In genomic region chr9:106862115-106862945, GRCh38 we compare ENCODE assay signal across 8 cellular contexts. TPM values are rescaled to one million over a fixed set of nuclear protein-coding genes. Genes with fewer than 3 reads are reported as not detected.
DNase-seq lines count a peak whose midpoint lies in the region; ATAC-seq, FAIRE-seq and TF ChIP-seq lines count a peak whose summit lies in the region.

No MANE protein-coding gene starts in this region.

- H3K36me3 Mint-ChIP-seq in glutamatergic neuron (ENCODE audit: unreplicated experiment) = no peaks in the 10 kb centered on the region
- H3K36me3 Mint-ChIP-seq in osteocyte (ENCODE audit: unreplicated experiment) = no peaks in the 10 kb centered on the region

- H3K27ac ChIP-seq in HUES48 (ENCODE audit: low read depth, low read length) = peak overlapping the region; percentile 97

- DNase-seq in COLO668 (lab: John Stamatoyannopoulos, UW; ENCODE audit: unreplicated experiment) (peak; percentile 38), glutamatergic neuron (peak; percentile 80), osteocyte (ENCODE audit: extremely low spot score, unreplicated experiment) (peak; percentile 84), GM19238 (ENCODE audit: insufficient read length, low spot score) (no peak), GM12891 (ENCODE audit: insufficient read length, low spot score) (no peak)

- ATAC-seq in HG03520 (IDR thresholded peaks at IDR 0.05; ENCODE audit: unreplicated experiment) = no peak

- TF ChIP-seq CTCF in WI38 (IDR thresholded peaks at IDR 0.05; ENCODE audit: low read depth, low read length) = peak; percentile 44; the same call in 1 of the 2 replicates
- no peak for TF ChIP-seq CTCF in glutamatergic neuron (IDR thresholded peaks at IDR 0.05; ENCODE audit: partially characterized antibody, unreplicated experiment)
- peak; percentile 59 for TF ChIP-seq CTCF in osteocyte (IDR thresholded peaks at IDR 0.05)

- peaks cover 27% of the 10 kb centered on the region for H3K4me1 Mint-ChIP-seq in glutamatergic neuron (ENCODE audit: low read depth, unreplicated experiment)
- peaks cover 36% of the 10 kb centered on the region for H3K4me1 Mint-ChIP-seq in osteocyte (ENCODE audit: unreplicated experiment)

- peaks cover 42% of the 10 kb centered on the region for H3K4me1 ChIP-seq in HUES48 (ENCODE audit: control insufficient read depth, insufficient read depth, low read length)

- no peak for FAIRE-seq in GM12891 (lab: Jason Lieb, UNC)

- peaks cover 46% of the 10 kb centered on the region for H3K9me3 Mint-ChIP-seq in glutamatergic neuron (ENCODE audit: unreplicated experiment)
- no peaks in the 10 kb centered on the region for H3K9me3 Mint-ChIP-seq in osteocyte (ENCODE audit: unreplicated experiment)

- peak overlapping the region; percentile 92 for H3K9ac ChIP-seq in HUES48 (ENCODE audit: low read depth, low read length)

- H3K4me3 ChIP-seq in HUES48 (ENCODE audit: low read depth, low read length) = peak overlapping the region; percentile 90
- H3K4me3 ChIP-seq in WI38 (ENCODE audit: low read depth, low read length) = peak overlapping the region; percentile 89

- TF ChIP-seq POLR2A in GM12891 (IDR thresholded peaks at IDR 0.05; ENCODE audit: low read depth, low read length) = no peak

- no peaks in the 10 kb centered on the region for H3K27me3 ChIP-seq in HUES48 (ENCODE audit: control insufficient read depth, insufficient read depth, low read length)

- peaks cover 4% of the 10 kb centered on the region; the same call in 1 of the 2 replicates for H3K36me3 ChIP-seq in HUES48 (ENCODE audit: control insufficient read depth, insufficient read depth, low read length)

- H3K27me3 Mint-ChIP-seq in glutamatergic neuron (ENCODE audit: unreplicated experiment) = peaks cover 42% of the 10 kb centered on the region
- H3K27me3 Mint-ChIP-seq in osteocyte (ENCODE audit: unreplicated experiment) = no peaks in the 10 kb centered on the region

- H3K4me3 Mint-ChIP-seq in glutamatergic neuron (ENCODE audit: unreplicated experiment) (peak overlapping the region; percentile 99), osteocyte (ENCODE audit: unreplicated experiment) (peak overlapping the region; percentile 98)

- H3K27ac Mint-ChIP-seq in glutamatergic neuron (ENCODE audit: unreplicated experiment) = peak overlapping the region; percentile 100
- peak overlapping the region; percentile 95 for H3K27ac Mint-ChIP-seq in osteocyte (ENCODE audit: unreplicated experiment)

- no peaks in the 10 kb centered on the region for H3K9me3 ChIP-seq in HUES48 (ENCODE audit: control insufficient read depth, insufficient read depth, low read length)

TF ChIP-seq in GM12891, 5 proteins besides CTCF, POLR2A, EP300 and RAD21:
- TF ChIP-seq POLR2AphosphoS5 (IDR thresholded peaks at IDR 0.05; ENCODE audit: low read depth, low read length) = no peak
- no peak for TF ChIP-seq SPI1 (IDR thresholded peaks at IDR 0.05; ENCODE audit: low read depth, low read length)
- TF ChIP-seq POU2F2 (IDR thresholded peaks at IDR 0.05; ENCODE audit: low read depth, low read length) = no peak
- no peak for TF ChIP-seq PAX5 (IDR thresholded peaks at IDR 0.05; ENCODE audit: insufficient read depth, low read length, severe bottlenecking)
- no peak for TF ChIP-seq TAF1 (IDR thresholded peaks at IDR 0.05; ENCODE audit: low read depth, low read length)

RNA-seq across cellular contexts. Expression of gene ZNF462, which starts 0.6 kb away (rescaled TPM):
- total RNA-seq in glutamatergic neuron (ENCODE audit: unreplicated experiment) (259 TPM), osteocyte (55.0 and 57.3 TPM in 2 replicates)
- 0.24 TPM for polyA plus RNA-seq in GM12891 (2012; ENCODE audit: low read depth, missing spikeins)

Comparison
In these comparisons a context has a peak if more than half of its experiments do, and no peak if none do; other contexts are left out.
1. DNase-seq: peak in COLO668 (single experiment), glutamatergic neuron (single experiment) and osteocyte (single experiment); none in GM19238 (single experiment) and GM12891 (single experiment).